In the genomic region with DNA sequence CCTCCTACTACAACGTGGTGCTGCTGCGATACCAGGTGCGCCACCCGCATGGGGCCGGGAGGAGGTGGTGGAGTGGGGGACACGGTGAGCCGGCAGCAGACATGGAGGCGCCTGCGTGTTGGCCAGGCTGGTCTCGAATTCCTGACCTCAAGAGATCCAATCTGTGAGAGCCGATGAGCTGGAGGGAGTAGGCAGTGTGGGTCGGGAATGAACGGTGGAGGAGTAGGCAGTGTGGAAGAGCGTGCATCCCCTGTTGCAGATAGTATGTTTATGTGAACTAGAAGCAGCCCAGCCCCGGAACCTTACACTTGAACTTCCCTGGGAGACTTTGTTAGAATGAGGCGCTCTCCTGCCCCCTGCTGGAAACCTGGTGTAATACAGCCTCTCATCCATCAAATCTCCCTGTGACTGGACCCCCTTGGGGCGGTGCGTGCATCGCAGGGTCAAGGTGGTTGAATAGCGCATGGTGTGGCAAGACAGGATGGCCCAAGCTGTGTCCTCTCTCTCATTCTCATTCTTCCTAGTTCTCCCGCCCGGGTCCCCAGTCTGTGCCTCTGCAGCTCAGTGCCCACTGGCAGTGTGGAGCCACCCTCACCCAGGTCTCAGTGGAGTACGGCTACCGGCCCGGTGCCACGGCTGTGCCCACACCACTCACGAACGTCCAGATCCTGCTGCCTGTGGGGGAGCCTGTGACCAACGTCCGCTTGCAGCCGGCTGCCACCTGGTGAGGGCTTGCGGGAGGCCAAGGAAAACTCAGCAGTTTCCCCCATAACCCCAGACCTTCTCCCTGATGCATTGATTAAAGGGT, we compare ENCODE assay signal across 8 cellular contexts. TPM values are rescaled to one million over a fixed set of nuclear protein-coding genes. Genes with fewer than 3 reads are reported as not detected.
DNase-seq lines count a peak whose midpoint lies in the region; ATAC-seq and TF ChIP-seq lines count a peak whose summit lies in the region.

No MANE protein-coding gene starts in this region.

- peaks cover 0 to 41% of the 10 kb centered on the region in 2 donors for H3K36me3 ChIP-seq in left lung

- H3K27me3 ChIP-seq in left lung: peaks cover 0 to 22% of the 10 kb centered on the region in 2 donors

- H3K9me3 Mint-ChIP-seq in activated B cell treated with CpG ODN at 0.5 μM for 24 hours: no peaks in the 10 kb centered on the region

- no peak overlapping the region for H3K27ac ChIP-seq in left lung

- intact Hi-C loops in activated B cell treated with CpG ODN at 0.5 μM for 24 hours (cut with micrococcal nuclease): loop anchor here (1.0 kb wide), 5 partner anchors 8 to 288 kb away; no protein-coding TSS in a partner anchor
- intact Hi-C loops in left lung (cut with DNase I): loop anchor here in 1 of 2 donors (10.0 kb wide), 1 partner anchor 70 kb away; a partner anchor contains a TSS

- ATAC-seq in activated B cell treated with CpG ODN at 0.5 μM for 24 hours (ENCODE audit: low read depth): peak; percentile 89
- ATAC-seq in left lung: peak; percentile 90
- no peak for ATAC-seq in HG03159 (IDR thresholded peaks at IDR 0.05; ENCODE audit: unreplicated experiment)

- peaks cover 9% of the 10 kb centered on the region for H3K4me1 Mint-ChIP-seq in activated B cell treated with CpG ODN at 0.5 μM for 24 hours

- H3K27me3 Mint-ChIP-seq in activated B cell treated with CpG ODN at 0.5 μM for 24 hours: no peaks in the 10 kb centered on the region

- no peak overlapping the region for H3K4me3 Mint-ChIP-seq in activated B cell treated with CpG ODN at 0.5 μM for 24 hours

- POLR2A ChIA-PET in activated B cell treated with CpG ODN at 0.5 μM for 24 hours (lab: Charles Lee): interaction anchor here (0.6 to 2.3 kb wide), 5 partner anchors 15 to 290 kb away, joined by 3 to 6 read pairs (median 4); a partner anchor contains a TSS

- peaks cover 74% of the 10 kb centered on the region for H3K36me3 Mint-ChIP-seq in activated B cell treated with CpG ODN at 0.5 μM for 24 hours (ENCODE audit: low read depth)

- TF ChIP-seq CTCF in activated B cell treated with CpG ODN at 0.5 μM for 24 hours (IDR thresholded peaks at IDR 0.05) (no peak), cardiac fibroblast (IDR thresholded peaks at IDR 0.05; ENCODE audit: low read depth, low read length) (peak; percentile 82), left lung (IDR thresholded peaks at IDR 0.05) (peak; percentile 75 to 77)

- H3K9me3 ChIP-seq in left lung: no peaks in the 10 kb centered on the region

- CTCF ChIA-PET in activated B cell treated with CpG ODN at 0.5 μM for 24 hours (lab: Charles Lee): interaction anchor here (0.9 to 4.6 kb wide), 9 partner anchors 10 to 288 kb away, joined by 3 to 22 read pairs (median 4); no protein-coding TSS in a partner anchor

- H3K4me3 ChIP-seq in cardiac fibroblast (replicated peaks in 1 of 2; ENCODE audit: low read depth in 2 of 2, low read length in 2 of 2) (no peak overlapping the region), left lung (no peak overlapping the region)

- peaks cover 0 to 7% of the 10 kb centered on the region in 2 donors for H3K4me1 ChIP-seq in left lung

- DNase-seq in NCI-H748 (lab: John Stamatoyannopoulos, UW; ENCODE audit: unreplicated experiment) (peak; percentile 49), NCI-H748 treated with DMSO at 0.1 percent for 48 hours (lab: John Stamatoyannopoulos, UW) (no peak), NCI-H2196 (lab: John Stamatoyannopoulos, UW; ENCODE audit: unreplicated experiment) (peak; percentile 76), activated B cell treated with CpG ODN at 0.5 μM for 24 hours (peak; percentile 62), cardiac fibroblast (ENCODE audit: low read depth in 2 of 2) (peak; percentile 74 to 75), left lung (peak in 1 of 2 donors; percentile 65)
- DNase-seq in stimulated activated CD4-positive, alpha-beta T cell treated with anti-CD3 and anti-CD28 coated beads, TNF-alpha, amount 100 ng/mL, for 1 hour (ENCODE audit: low read depth in 3 of 3, low spot score in 1 of 3): peak in 2 of 3 donors; percentile 42 to 63

- no peak overlapping the region for H3K27ac Mint-ChIP-seq in activated B cell treated with CpG ODN at 0.5 μM for 24 hours

RNA-seq across cellular contexts. Expression of a gene that starts 10.5 kb away (rescaled TPM):
- total RNA-seq in activated B cell treated with CpG ODN at 0.5 μM for 24 hours (not detected in 2 replicates), left lung (1 to 10 TPM; 2.1 to 5.2 TPM)

RNA-seq across cellular contexts. Expression of a gene that starts 33.1 kb away (rescaled TPM):
- total RNA-seq in activated B cell treated with CpG ODN at 0.5 μM for 24 hours: 81.8 and 103 TPM in 2 replicates
- 10 to 100 TPM in 1 of 2 donors, 1 to 10 TPM in 1; 3.0 to 12.7 TPM for total RNA-seq in left lung

RNA-seq across cellular contexts. Expression of a gene that starts 36.9 kb away (rescaled TPM):
- total RNA-seq in activated B cell treated with CpG ODN at 0.5 μM for 24 hours (3.6 and 4.1 TPM in 2 replicates), left lung (under 1 TPM in 1 of 2 donors, not detected in 1; 0.76 TPM)
